In genomic region chr5:83991566-83992224, GRCh38 we compare ENCODE assay signal across 27 cellular contexts.
DNase-seq lines count a peak whose midpoint lies in the region; ATAC-seq, FAIRE-seq and TF ChIP-seq lines count a peak whose summit lies in the region.
"Had no signal": no experiment of that assay in that cellular context is flagged by ENCODE, and none has a peak within 500 bp of the region (broad histone marks: within the 10 kb centered on the region; RNA-seq: fewer than 3 reads in every experiment).

No MANE protein-coding gene starts in this region.

- FAIRE-seq in D721Med (lab: Jason Lieb, UNC), result peak; percentile 44
- FAIRE-seq: GM12891, K562, pancreas had no signal

- TF ChIP-seq POLR2A in tibial nerve (IDR thresholded peaks at IDR 0.05), result no peak

- no peaks in the 10 kb centered on the region for H3F3A ChIP-seq in SK-N-SH (replicated peaks; ENCODE audit: insufficient read depth)

- no peaks in the 10 kb centered on the region for H3K27me3 ChIP-seq in SK-N-SH (ENCODE audit: insufficient read depth)
- no peaks in the 10 kb centered on the region for H3K27me3 ChIP-seq in tibial nerve
- H3K27me3 ChIP-seq: BE2C, heart right ventricle, pancreas, suprapubic skin had no signal

- H3K36me3 ChIP-seq in SK-N-SH (replicated peaks in 1 of 2; ENCODE audit: control insufficient read depth in 1 of 2, insufficient read depth in 2 of 2, low read length in 1 of 2) (peaks cover 0 to 9% of the 10 kb centered on the region in 2 experiments), tibial nerve (no peaks in the 10 kb centered on the region)
- H3K36me3 ChIP-seq: BE2C, heart right ventricle, pancreas, suprapubic skin had no signal

- POLR2A ChIA-PET in SK-N-SH (lab: Yijun Ruan, JAX), result no interaction called here

- no peak overlapping the region for H3K9ac ChIP-seq in SK-N-SH

- CTCF ChIA-PET in SK-N-SH (lab: Yijun Ruan, JAX), result no interaction called here

- H4K20me1 ChIP-seq in SK-N-SH (ENCODE audit: insufficient read depth), result no peaks in the 10 kb centered on the region

- H3K9me2 ChIP-seq in SK-N-SH, result no peaks in the 10 kb centered on the region

- no peak for ATAC-seq in GM18909 (IDR thresholded peaks at IDR 0.05; ENCODE audit: poor library complexity, unreplicated experiment)
- ATAC-seq: CD8-positive, alpha-beta T cell; heart right ventricle; K562; left cardiac atrium; pancreas had no signal

- H3K9me3 ChIP-seq in SK-N-SH, result no peaks in the 10 kb centered on the region
- no peaks in the 10 kb centered on the region for H3K9me3 ChIP-seq in tibial nerve
- H3K9me3 ChIP-seq: BE2C, pancreas, suprapubic skin had no signal

- TF ChIP-seq CTCF in D721Med (IDR thresholded peaks at IDR 0.05; ENCODE audit: insufficient read depth, missing control alignments), result no peak
- TF ChIP-seq CTCF in SK-N-SH (IDR thresholded peaks at IDR 0.05), result no peak
- no peak for TF ChIP-seq CTCF in tibial nerve (IDR thresholded peaks at IDR 0.05)

- H3K79me2 ChIP-seq in SK-N-SH (ENCODE audit: insufficient read depth), result no peaks in the 10 kb centered on the region

- DNase-seq in D721Med (ENCODE audit: insufficient read length, low spot score), result no peak
- DNase-seq in SK-N-SH, result no peak
- peak; percentile 29 for DNase-seq in dedifferentiated amniotic fluid mesenchymal stem cell (ENCODE audit: extremely low spot score)
- DNase-seq in non-pigmented ciliary epithelial cell (ENCODE audit: low read depth), result peak; percentile 55
- no peak for DNase-seq in foreskin melanocyte
- no peak for DNase-seq in tibial nerve (ENCODE audit: low spot score in 2 of 2)
- DNase-seq: activated CD4-positive, alpha-beta memory T cell treated with anti-CD3 and anti-CD28 coated beads, Interleukin-2, amount 10 ng/mL, durations not matched to agents 7 days and 5 days; activated CD4-positive, alpha-beta T cell treated with anti-CD3 and anti-CD28 coated beads for 1 hour; activated CD8-positive, alpha-beta memory T cell treated with anti-CD3 and anti-CD28 coated beads, Interleukin-2, amount 50 U/mL, for 4 hours; activated naive CD4-positive, alpha-beta T cell treated with Interleukin-2 at 50 U/mL for 16 hours; BE2C; CD8-positive, alpha-beta T cell; effector CD8-positive, alpha-beta T cell; heart right ventricle; left cardiac atrium; NCI-H1105 treated with DMSO at 0.1 percent for 48 hours; NCI-H187 treated with DMSO at 0.1 percent for 48 hours; NCI-H69; pancreas; Right ventricle myocardium superior; stimulated activated naive CD4-positive, alpha-beta T cell had no signal

- H3K27ac ChIP-seq in SK-N-SH (ENCODE audit: low read depth in 2 of 2, low read length in 1 of 2), result no peak overlapping the region
- H3K27ac ChIP-seq in tibial nerve, result no peak overlapping the region
- H3K27ac ChIP-seq: epithelial cell of prostate, heart right ventricle, pancreas, skin epidermis, suprapubic skin had no signal

- no peak for TF ChIP-seq RAD21 in SK-N-SH (IDR thresholded peaks at IDR 0.05; ENCODE audit: low read length)

- H2AFZ ChIP-seq in SK-N-SH (ENCODE audit: low read depth), result no peak overlapping the region

- WGBS in SK-N-SH (ENCODE audit: low lambda C conversion rate), result 84% methylated on average over 9 of the region's 9 CpGs
- WGBS in tibial nerve, 2 donors, result 94 to 97% methylated on average over 9 of the region's 9 CpGs

- TF ChIP-seq EP300 in SK-N-SH (IDR thresholded peaks at IDR 0.05; ENCODE audit: borderline replicate concordance in 1 of 2, low read depth in 1 of 2, low read length in 1 of 2) (peak in 1 of 2 experiments; percentile 56; a peak in 1 of 4 replicates), tibial nerve (IDR thresholded peaks at IDR 0.05) (no peak)

- no peak overlapping the region for H3K4me3 ChIP-seq in SK-N-SH (ENCODE audit: low read depth in 2 of 2, low read length in 1 of 2)
- no peak overlapping the region for H3K4me3 ChIP-seq in tibial nerve
- H3K4me3 ChIP-seq: heart right ventricle, K562, pancreas, skin epidermis, suprapubic skin had no signal

- H3K4me1 ChIP-seq in SK-N-SH (ENCODE audit: control insufficient read depth in 1 of 2, insufficient read depth in 2 of 2, low read depth in 1 of 2, low read length in 1 of 2) (peaks cover 0 to 3% of the 10 kb centered on the region in 2 experiments; a peak in 1 of 4 replicates), tibial nerve (no peaks in the 10 kb centered on the region)
- H3K4me1 ChIP-seq: heart right ventricle, pancreas had no signal

- H3K4me2 ChIP-seq in SK-N-SH, result no peak overlapping the region

TF ChIP-seq in SK-N-SH, 30 proteins besides CTCF, POLR2A, EP300 and RAD21 (continues in another document):
- TF ChIP-seq FOXM1 (IDR thresholded peaks at IDR 0.05; ENCODE audit: low read depth) (no peak), GATA2 (CRISPR knock-in tag; IDR thresholded peaks at IDR 0.05) (no peak), TCF12 (IDR thresholded peaks at IDR 0.05) (peak; percentile 79), MEF2A (IDR thresholded peaks at IDR 0.05; ENCODE audit: borderline replicate concordance, low read depth) (no peak), RXRA (IDR thresholded peaks at IDR 0.05; ENCODE audit: borderline replicate concordance, low read depth) (no peak), FOXJ3 (CRISPR knock-in tag; IDR thresholded peaks at IDR 0.05) (no peak), GABPA (IDR thresholded peaks at IDR 0.05; ENCODE audit: low read depth) (no peak), CHD2 (IDR thresholded peaks at IDR 0.05; ENCODE audit: low read length, partially characterized antibody) (no peak), TAF1 (IDR thresholded peaks at IDR 0.05; ENCODE audit: borderline replicate concordance, low read depth, low read length) (no peak), REST (IDR thresholded peaks at IDR 0.05; ENCODE audit: low read depth, low read length) (no peak), RFX5 (IDR thresholded peaks at IDR 0.05; ENCODE audit: low read length) (no peak), NFIC (IDR thresholded peaks at IDR 0.05; ENCODE audit: borderline replicate concordance) (peak; percentile 33; the same call in 1 of the 2 replicates)
- TF ChIP-seq, protein P1, sequence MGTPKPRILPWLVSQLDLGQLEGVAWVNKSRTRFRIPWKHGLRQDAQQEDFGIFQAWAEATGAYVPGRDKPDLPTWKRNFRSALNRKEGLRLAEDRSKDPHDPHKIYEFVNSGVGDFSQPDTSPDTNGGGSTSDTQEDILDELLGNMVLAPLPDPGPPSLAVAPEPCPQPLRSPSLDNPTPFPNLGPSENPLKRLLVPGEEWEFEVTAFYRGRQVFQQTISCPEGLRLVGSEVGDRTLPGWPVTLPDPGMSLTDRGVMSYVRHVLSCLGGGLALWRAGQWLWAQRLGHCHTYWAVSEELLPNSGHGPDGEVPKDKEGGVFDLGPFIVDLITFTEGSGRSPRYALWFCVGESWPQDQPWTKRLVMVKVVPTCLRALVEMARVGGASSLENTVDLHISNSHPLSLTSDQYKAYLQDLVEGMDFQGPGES (IDR thresholded peaks at IDR 0.05; ENCODE audit: low read depth, low read length), result no peak
- TF ChIP-seq, protein P2, sequence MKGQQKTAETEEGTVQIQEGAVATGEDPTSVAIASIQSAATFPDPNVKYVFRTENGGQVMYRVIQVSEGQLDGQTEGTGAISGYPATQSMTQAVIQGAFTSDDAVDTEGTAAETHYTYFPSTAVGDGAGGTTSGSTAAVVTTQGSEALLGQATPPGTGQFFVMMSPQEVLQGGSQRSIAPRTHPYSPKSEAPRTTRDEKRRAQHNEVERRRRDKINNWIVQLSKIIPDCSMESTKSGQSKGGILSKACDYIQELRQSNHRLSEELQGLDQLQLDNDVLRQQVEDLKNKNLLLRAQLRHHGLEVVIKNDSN (IDR thresholded peaks at IDR 0.05; ENCODE audit: borderline replicate concordance, low read depth), result no peak
- TF ChIP-seq, protein P3, sequence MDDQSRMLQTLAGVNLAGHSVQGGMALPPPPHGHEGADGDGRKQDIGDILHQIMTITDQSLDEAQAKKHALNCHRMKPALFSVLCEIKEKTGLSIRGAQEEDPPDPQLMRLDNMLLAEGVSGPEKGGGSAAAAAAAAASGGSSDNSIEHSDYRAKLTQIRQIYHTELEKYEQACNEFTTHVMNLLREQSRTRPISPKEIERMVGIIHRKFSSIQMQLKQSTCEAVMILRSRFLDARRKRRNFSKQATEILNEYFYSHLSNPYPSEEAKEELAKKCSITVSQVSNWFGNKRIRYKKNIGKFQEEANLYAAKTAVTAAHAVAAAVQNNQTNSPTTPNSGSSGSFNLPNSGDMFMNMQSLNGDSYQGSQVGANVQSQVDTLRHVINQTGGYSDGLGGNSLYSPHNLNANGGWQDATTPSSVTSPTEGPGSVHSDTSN (IDR thresholded peaks at IDR 0.05), result peak; percentile 61

Comparison
In these comparisons a context has a peak if more than half of its experiments do, and no peak if none do; other contexts are left out.
1. DNase-seq: peak in dedifferentiated amniotic fluid mesenchymal stem cell (single experiment) and non-pigmented ciliary epithelial cell (single experiment); none in D721Med (single experiment), SK-N-SH (single experiment), foreskin melanocyte (single experiment) and tibial nerve (0 of 2).